ENCODE assay signal across 36 cellular contexts in genomic region chr2:177710889-177711288, GRCh38.
"Had no signal": no experiment of that assay in that cellular context is flagged by ENCODE, and none has a peak within 500 bp of the region (broad histone marks: within the 10 kb centered on the region; RNA-seq: fewer than 3 reads in every experiment).

No MANE protein-coding gene starts in this region.

- FAIRE-seq: astrocyte had no signal

- H3K4me3 ChIP-seq: adrenal gland, body of pancreas, breast epithelium had no signal

- H3K27ac Mint-ChIP-seq: activated B cell treated with CpG ODN at 0.5 μM for 24 hours; activated CD4-positive, alpha-beta memory T cell treated with anti-CD3 and anti-CD28 coated beads, Interleukin-2, amount 10 ng/mL, durations not matched to agents 7 days and 5 days; activated CD4-positive, alpha-beta T cell treated with anti-CD3 and anti-CD28 coated beads, Interleukin-2, amount 10 ng/mL, durations not matched to agents 7 days and 5 days; activated CD8-positive, alpha-beta memory T cell treated with anti-CD3 and anti-CD28 coated beads, Interleukin-2, amount 10 ng/mL, durations not matched to agents 7 days and 5 days; activated CD8-positive, alpha-beta T cell treated with anti-CD3 and anti-CD28 coated beads, Interleukin-2, amount 10 ng/mL, durations not matched to agents 7 days and 5 days; activated naive CD4-positive, alpha-beta T cell treated with anti-CD3 and anti-CD28 coated beads for 36 hours; activated naive CD4-positive, alpha-beta T cell treated with anti-CD3 and anti-CD28 coated beads, Interleukin-2, amount 50 U/mL, for 72 hours; activated naive CD8-positive, alpha-beta T cell treated with anti-CD3 and anti-CD28 coated beads for 36 hours; activated T-cell treated with anti-CD3 and anti-CD28 coated beads, Interleukin-2, amount 50 U/mL, for 72 hours; activated T-helper 1 cell treated with anti-CD3 and anti-CD28 coated beads, Interleukin-12 subunit alpha, Interleukin-12 subunit beta, Interleukin-2, Interleukin-4 antibody, amounts not matched to agents 30 ng/mL and 10 ng/mL and 1 ng/mL, durations not matched to agents 14 hours and 24 hours and 36 hours; activated T-helper 17 cell treated with anti-CD3 and anti-CD28 coated beads, Interleukin-2, amount 50 U/mL, for 72 hours; T-helper 1 cell treated with Interleukin-12 subunit alpha and Interleukin-12 subunit beta and Interleukin-4 antibody, amounts not matched to agents 30 μg/mL and 1 μg/mL, for 36 hours; T-helper 2 cell treated with Interferon-gamma antibody and Interleukin-4, amounts not matched to agents 5 μg/mL and 100 μg/mL, for 36 hours had no signal

- H3K4me3 Mint-ChIP-seq: activated B cell treated with CpG ODN at 0.5 μM for 24 hours; activated CD4-positive, alpha-beta memory T cell treated with anti-CD3 and anti-CD28 coated beads, Interleukin-2, amount 10 ng/mL, durations not matched to agents 7 days and 5 days; activated CD4-positive, alpha-beta T cell treated with anti-CD3 and anti-CD28 coated beads, Interleukin-2, amount 10 ng/mL, durations not matched to agents 7 days and 5 days; activated CD8-positive, alpha-beta memory T cell treated with anti-CD3 and anti-CD28 coated beads, Interleukin-2, amount 10 ng/mL, durations not matched to agents 7 days and 5 days; activated CD8-positive, alpha-beta T cell treated with anti-CD3 and anti-CD28 coated beads, Interleukin-2, amount 10 ng/mL, durations not matched to agents 7 days and 5 days; activated naive CD4-positive, alpha-beta T cell treated with anti-CD3 and anti-CD28 coated beads for 36 hours; activated naive CD8-positive, alpha-beta T cell treated with anti-CD3 and anti-CD28 coated beads for 36 hours; activated T-cell treated with anti-CD3 and anti-CD28 coated beads, Interleukin-2, amount 50 U/mL, for 4 hours; activated T-cell treated with anti-CD3 and anti-CD28 coated beads, Interleukin-2, amount 50 U/mL, for 72 hours; activated T-helper 1 cell treated with anti-CD3 and anti-CD28 coated beads, Interleukin-12 subunit alpha, Interleukin-12 subunit beta, Interleukin-2, Interleukin-4 antibody, amounts not matched to agents 30 ng/mL and 10 ng/mL and 1 ng/mL, durations not matched to agents 14 hours and 24 hours and 36 hours; activated T-helper 17 cell treated with anti-CD3 and anti-CD28 coated beads, Interleukin-2, amount 50 U/mL, for 72 hours; T-helper 1 cell treated with Interleukin-12 subunit alpha and Interleukin-12 subunit beta and Interleukin-4 antibody, amounts not matched to agents 30 μg/mL and 1 μg/mL, for 36 hours; T-helper 2 cell treated with Interferon-gamma antibody and Interleukin-4, amounts not matched to agents 5 μg/mL and 100 μg/mL, for 36 hours had no signal

- H3K4me1 ChIP-seq: adrenal gland, body of pancreas, breast epithelium had no signal

- H3K36me3 ChIP-seq: adrenal gland, brain microvascular endothelial cell, breast epithelium had no signal

- H3K27me3 Mint-ChIP-seq: activated naive CD8-positive, alpha-beta T cell treated with anti-CD3 and anti-CD28 coated beads for 36 hours had no signal

- H3K36me3 Mint-ChIP-seq: activated CD8-positive, alpha-beta memory T cell treated with anti-CD3 and anti-CD28 coated beads, Interleukin-2, amount 10 ng/mL, durations not matched to agents 7 days and 5 days; activated naive CD4-positive, alpha-beta T cell treated with anti-CD3 and anti-CD28 coated beads, Interleukin-2, amount 50 U/mL, for 72 hours; activated naive CD8-positive, alpha-beta T cell treated with anti-CD3 and anti-CD28 coated beads for 36 hours had no signal

- H3K4me1 Mint-ChIP-seq: activated B cell treated with CpG ODN at 0.5 μM for 24 hours; activated CD4-positive, alpha-beta memory T cell treated with anti-CD3 and anti-CD28 coated beads, Interleukin-2, amount 10 ng/mL, durations not matched to agents 7 days and 5 days; activated CD4-positive, alpha-beta T cell treated with anti-CD3 and anti-CD28 coated beads, Interleukin-2, amount 10 ng/mL, durations not matched to agents 7 days and 5 days; activated CD8-positive, alpha-beta memory T cell treated with anti-CD3 and anti-CD28 coated beads, Interleukin-2, amount 10 ng/mL, durations not matched to agents 7 days and 5 days; activated naive CD8-positive, alpha-beta T cell treated with anti-CD3 and anti-CD28 coated beads for 36 hours; activated T-helper 17 cell treated with anti-CD3 and anti-CD28 coated beads, Interleukin-2, amount 50 U/mL, for 72 hours had no signal

- H3K9me3 Mint-ChIP-seq: activated B cell treated with CpG ODN at 0.5 μM for 24 hours; activated CD4-positive, alpha-beta memory T cell treated with anti-CD3 and anti-CD28 coated beads, Interleukin-2, amount 10 ng/mL, durations not matched to agents 7 days and 5 days; activated CD4-positive, alpha-beta T cell treated with anti-CD3 and anti-CD28 coated beads, Interleukin-2, amount 10 ng/mL, durations not matched to agents 7 days and 5 days; activated naive CD4-positive, alpha-beta T cell treated with anti-CD3 and anti-CD28 coated beads for 36 hours; activated naive CD4-positive, alpha-beta T cell treated with anti-CD3 and anti-CD28 coated beads, Interleukin-2, amount 50 U/mL, for 72 hours; activated naive CD8-positive, alpha-beta T cell treated with anti-CD3 and anti-CD28 coated beads for 36 hours; activated T-cell treated with anti-CD3 and anti-CD28 coated beads, Interleukin-2, amount 50 U/mL, for 4 hours; activated T-cell treated with anti-CD3 and anti-CD28 coated beads, Interleukin-2, amount 50 U/mL, for 72 hours; activated T-helper 1 cell treated with anti-CD3 and anti-CD28 coated beads, Interleukin-12 subunit alpha, Interleukin-12 subunit beta, Interleukin-2, Interleukin-4 antibody, amounts not matched to agents 30 ng/mL and 10 ng/mL and 1 ng/mL, durations not matched to agents 14 hours and 24 hours and 36 hours; activated T-helper 17 cell treated with anti-CD3 and anti-CD28 coated beads, Interleukin-2, amount 50 U/mL, for 72 hours; T-helper 1 cell treated with Interleukin-12 subunit alpha and Interleukin-12 subunit beta and Interleukin-4 antibody, amounts not matched to agents 30 μg/mL and 1 μg/mL, for 36 hours; T-helper 2 cell treated with Interferon-gamma antibody and Interleukin-4, amounts not matched to agents 5 μg/mL and 100 μg/mL, for 36 hours had no signal

- H3K27me3 ChIP-seq: body of pancreas, breast epithelium had no signal

- ATAC-seq: activated CD8-positive, alpha-beta memory T cell treated with anti-CD3 and anti-CD28 coated beads, Interleukin-2, amount 10 ng/mL, durations not matched to agents 7 days and 5 days; activated CD8-positive, alpha-beta T cell treated with anti-CD3 and anti-CD28 coated beads, Interleukin-2, amount 10 ng/mL, durations not matched to agents 7 days and 5 days; activated naive CD4-positive, alpha-beta T cell treated with anti-CD3 and anti-CD28 coated beads, Interleukin-2, amount 50 U/mL, for 72 hours; activated T-cell treated with anti-CD3 and anti-CD28 coated beads, Interleukin-2, amount 50 U/mL, for 4 hours; activated T-cell treated with anti-CD3 and anti-CD28 coated beads, Interleukin-2, amount 50 U/mL, for 72 hours; activated T-helper 17 cell treated with anti-CD3 and anti-CD28 coated beads, Interleukin-2, amount 50 U/mL, for 72 hours; body of pancreas had no signal

- DNase-seq: activated B cell treated with CpG ODN at 0.5 μM for 24 hours; activated CD4-positive, alpha-beta memory T cell treated with anti-CD3 and anti-CD28 coated beads, Interleukin-2, amount 10 ng/mL, durations not matched to agents 7 days and 5 days; activated CD4-positive, alpha-beta T cell treated with anti-CD3 and anti-CD28 coated beads for 4 hours; activated CD4-positive, alpha-beta T cell treated with anti-CD3 and anti-CD28 coated beads, Interleukin-2, amount 10 ng/mL, durations not matched to agents 7 days and 5 days; activated CD4-positive, alpha-beta T cell treated with anti-CD3 and anti-CD28 coated beads, Interleukin-2, amount 50 U/mL, for 48 hours; activated CD4-positive, CD25-positive, alpha-beta regulatory T cell treated with anti-CD3 and anti-CD28 coated beads, Interleukin-2, amount 50 U/mL, for 72 hours; activated CD8-positive, alpha-beta memory T cell treated with anti-CD3 and anti-CD28 coated beads for 24 hours; activated CD8-positive, alpha-beta memory T cell treated with anti-CD3 and anti-CD28 coated beads, Interleukin-2, amount 10 ng/mL, durations not matched to agents 7 days and 5 days; activated CD8-positive, alpha-beta memory T cell treated with anti-CD3 and anti-CD28 coated beads, Interleukin-2, amount 50 U/mL, for 48 hours; activated CD8-positive, alpha-beta T cell treated with anti-CD3 and anti-CD28 coated beads, Interleukin-2, amount 10 ng/mL, durations not matched to agents 7 days and 5 days; activated effector memory CD4-positive, alpha-beta T cell treated with anti-CD3 and anti-CD28 coated beads, Interleukin-2, amount 50 U/mL, for 16 hours; activated gamma-delta T cell treated with Interleukin-2 at 50 U/mL for 16 hours; activated naive CD4-positive, alpha-beta T cell; activated naive CD4-positive, alpha-beta T cell treated with anti-CD3 and anti-CD28 coated beads for 36 hours; activated naive CD4-positive, alpha-beta T cell treated with anti-CD3 and anti-CD28 coated beads, Interleukin-2, amount 50 U/mL, for 16 hours; activated naive CD8-positive, alpha-beta T cell treated with anti-CD3 and anti-CD28 coated beads for 36 hours; activated T-cell treated with anti-CD3 and anti-CD28 coated beads, Interleukin-2, amount 50 U/mL, for 1 hour; activated T-cell treated with anti-CD3 and anti-CD28 coated beads, Interleukin-2, amount 50 U/mL, for 4 hours; activated T-cell treated with anti-CD3 and anti-CD28 coated beads, Interleukin-2, amount 50 U/mL, for 72 hours; adrenal gland; amniotic stem cell; aorta; body of pancreas; brain microvascular endothelial cell; central memory CD4-positive, alpha-beta T cell; T-helper 1 cell; T-helper 2 cell; T-helper 9 cell had no signal

- H3K9me3 ChIP-seq: adrenal gland, body of pancreas, breast epithelium had no signal

- H3K27ac ChIP-seq: adrenal gland, body of pancreas, brain microvascular endothelial cell, breast epithelium, VCaP had no signal
